17 cellular contexts compared by ENCODE assay signal in the genomic region with DNA sequence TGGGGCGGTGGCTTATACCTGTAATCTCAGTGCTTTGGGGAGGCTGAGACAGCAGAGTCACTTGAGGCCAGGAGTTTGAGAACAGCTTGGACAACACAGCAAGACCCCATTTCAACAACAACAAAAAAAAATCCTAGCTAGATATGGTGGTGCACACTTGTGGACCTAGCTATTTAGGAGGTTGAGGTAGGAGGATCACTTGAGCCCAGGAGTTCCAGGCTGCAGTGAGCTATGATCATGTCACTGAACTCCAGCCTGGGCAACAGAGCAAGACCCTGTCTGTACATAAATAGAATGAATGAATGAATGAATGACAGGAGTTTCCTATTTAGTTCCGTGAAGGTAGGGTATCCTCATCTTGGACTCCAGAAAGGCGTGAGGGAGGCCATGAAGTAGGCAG.
DNase-seq lines count a peak whose midpoint lies in the region; ATAC-seq and TF ChIP-seq lines count a peak whose summit lies in the region.
"Had no signal": no experiment of that assay in that cellular context is flagged by ENCODE, and none has a peak within 500 bp of the region (broad histone marks: within the 10 kb centered on the region; RNA-seq: fewer than 3 reads in every experiment).

No MANE protein-coding gene starts in this region.

- H3K36me3 ChIP-seq in Caco-2 (ENCODE audit: control insufficient read depth, insufficient read depth, low read length) (no peaks in the 10 kb centered on the region), HEK293 (ENCODE audit: control insufficient read depth in 2 of 2, insufficient read depth in 1 of 2, low read length in 2 of 2) (no peaks in the 10 kb centered on the region), iPS-20b (ENCODE audit: insufficient read depth, low read depth, low read length) (no peaks in the 10 kb centered on the region), WERI-Rb-1 (no peaks in the 10 kb centered on the region)

- H3K4me1 Mint-ChIP-seq in Caco-2 (ENCODE audit: low read depth, unreplicated experiment) (no peaks in the 10 kb centered on the region), brain (peaks cover 29% of the 10 kb centered on the region)
- H3K4me1 Mint-ChIP-seq: CD14-positive monocyte had no signal

- DNase-seq in Caco-2 (no peak), WERI-Rb-1 (no peak), dermis blood vessel endothelial cell (no peak), COR-L47 (lab: John Stamatoyannopoulos, UW) (no peak)
- DNase-seq: DMS79, MV-4-11, NCI-H1417, NCI-H1694 treated with DMSO at 0.1 percent for 48 hours, NCI-H446 treated with DMSO at 0.1 percent for 48 hours, SHP77 treated with DMSO at 0.1 percent for 48 hours had no signal

- H3K27me3 ChIP-seq in Caco-2 (replicated peaks; ENCODE audit: control insufficient read depth, insufficient read depth, low read length) (no peaks in the 10 kb centered on the region), iPS-20b (ENCODE audit: insufficient read depth, low read length) (peaks cover 54% of the 10 kb centered on the region), WERI-Rb-1 (ENCODE audit: insufficient read depth, low read depth, severe bottlenecking) (no peaks in the 10 kb centered on the region)

- H3K27ac ChIP-seq in HEK293 (ENCODE audit: extremely low read depth, low read depth, low read length) (no peak overlapping the region), iPS-20b (ENCODE audit: low read length) (no peak overlapping the region), WERI-Rb-1 (no peak overlapping the region)
- H3K27ac ChIP-seq: SK-N-MC had no signal

- H3K9me3 ChIP-seq in Caco-2 (no peaks in the 10 kb centered on the region), HEK293 (ENCODE audit: control insufficient read depth, insufficient read depth, low read depth, low read length) (no peaks in the 10 kb centered on the region), iPS-20b (ENCODE audit: insufficient read depth, low read depth, low read length) (no peaks in the 10 kb centered on the region), WERI-Rb-1 (ENCODE audit: severe bottlenecking) (no peaks in the 10 kb centered on the region)

- no peak overlapping the region for H3K9ac ChIP-seq in iPS-20b (ENCODE audit: low read depth, low read length)

- H3K27ac Mint-ChIP-seq in Caco-2 (ENCODE audit: unreplicated experiment), result no peak overlapping the region
- peak overlapping the region in 1 of 5 experiments; percentile 30 for H3K27ac Mint-ChIP-seq in brain
- H3K27ac Mint-ChIP-seq: B cell had no signal

- H3K4me1 ChIP-seq in Caco-2 (peaks cover 6% of the 10 kb centered on the region; the same call in 1 of the 2 replicates), HEK293 (ENCODE audit: control insufficient read depth, insufficient read depth, low read length) (peaks cover 3% of the 10 kb centered on the region; the same call in 1 of the 2 replicates), iPS-20b (ENCODE audit: insufficient read depth, low read length) (peaks cover 8% of the 10 kb centered on the region)

- H3K36me3 Mint-ChIP-seq in Caco-2 (ENCODE audit: insufficient read depth, unreplicated experiment), result no peaks in the 10 kb centered on the region
- H3K36me3 Mint-ChIP-seq in brain, result peaks cover 7% of the 10 kb centered on the region
- H3K36me3 Mint-ChIP-seq: CD14-positive monocyte had no signal

- peaks cover 28% of the 10 kb centered on the region for H3K27me3 Mint-ChIP-seq in Caco-2 (ENCODE audit: insufficient read depth, unreplicated experiment)
- H3K27me3 Mint-ChIP-seq in brain, result peaks cover 49% of the 10 kb centered on the region

- H3K4me3 ChIP-seq in Caco-2 (ENCODE audit: low read depth, low read length) (no peak overlapping the region), HEK293 (ENCODE audit: low read depth, low read length) (no peak overlapping the region), iPS-20b (ENCODE audit: low read length) (0 out of 2 replicates have a peak overlapping the region, but pooled peaks have one; percentile 59), WERI-Rb-1 (ENCODE audit: low read depth, low read length) (no peak overlapping the region)
- H3K4me3 ChIP-seq: SK-N-MC had no signal

- TF ChIP-seq CTCF in Caco-2 (IDR thresholded peaks at IDR 0.05; ENCODE audit: insufficient read depth in 1 of 2, low read depth in 1 of 2, low read length in 1 of 2, severe bottlenecking in 1 of 2, unreplicated experiment in 1 of 2) (no peak), HEK293 (tag by site-specific recombination; IDR thresholded peaks at IDR 0.05) (no peak), brain (conservative IDR thresholded peaks at IDR 0.05) (no peak), WERI-Rb-1 (IDR thresholded peaks at IDR 0.05; ENCODE audit: low read depth, low read length) (no peak)

- BruUV-seq in Caco-2 (replicated peaks; lab: Mats Ljungman, UMichigan), result no TSS peak

- peak overlapping the region; percentile 25 for H3K4me3 Mint-ChIP-seq in Caco-2 (ENCODE audit: unreplicated experiment)
- H3K4me3 Mint-ChIP-seq in brain, result peak overlapping the region; percentile 69 to 83 (median 79)
- H3K4me3 Mint-ChIP-seq: B cell had no signal

- H3K9me3 Mint-ChIP-seq in Caco-2 (ENCODE audit: unreplicated experiment) (no peaks in the 10 kb centered on the region), brain (peaks cover 0 to 3% (median 3%) of the 10 kb centered on the region in 5 experiments)

- POLR2A ChIA-PET in Caco-2 (lab: Charles Lee) (no interaction called here), HEK293 (lab: Yijun Ruan, JAX) (no interaction called here)

- CTCF ChIA-PET in Caco-2 (lab: Charles Lee) (no interaction called here), HEK293 (lab: Yijun Ruan, JAX) (no interaction called here)

- intact Hi-C loops in Caco-2 (cut with micrococcal nuclease; ENCODE audit: unreplicated experiment), result loop anchor here (5.0 kb wide), 1 partner anchor 39 kb away; no protein-coding TSS in a partner anchor

- no peak for ATAC-seq in GM19351 (IDR thresholded peaks at IDR 0.05; ENCODE audit: unreplicated experiment)

TF ChIP-seq in HEK293, 187 proteins besides CTCF, POLR2A, EP300 and RAD21:
- TF ChIP-seq TRIM28 (IDR thresholded peaks at IDR 0.05; ENCODE audit: borderline replicate concordance, low read length) (no peak), ZNF146 (tag by site-specific recombination; IDR thresholded peaks at IDR 0.05) (no peak), ZNF549 (tag by site-specific recombination; IDR thresholded peaks at IDR 0.05) (no peak), ZNF121 (tag by site-specific recombination; IDR thresholded peaks at IDR 0.05) (peak; percentile 68)
